1 cellular context compared by ENCODE assay signal in genomic region chr14:20631023-20631820, GRCh38.
TF ChIP-seq lines count a peak whose summit lies in the region.

No MANE protein-coding gene starts in this region.

TF ChIP-seq in HepG2, 621 proteins besides CTCF, POLR2A, EP300 and RAD21 (continued from another document and continues in another):
- peak; percentile 0; the same call in 1 of the 2 replicates for TF ChIP-seq YEATS4 (CRISPR knock-in tag; IDR thresholded peaks at IDR 0.05; ENCODE audit: borderline replicate concordance)
- TF ChIP-seq TEAD3 (CRISPR knock-in tag; optimal IDR thresholded peaks at IDR 0.05; ENCODE audit: borderline replicate concordance): no peak
- TF ChIP-seq ZFP1 (CRISPR knock-in tag; IDR thresholded peaks at IDR 0.05): no peak
- TF ChIP-seq ZNF441 (CRISPR knock-in tag; IDR thresholded peaks at IDR 0.05; ENCODE audit: borderline replicate concordance): no peak
- no peak for TF ChIP-seq ZFP91 (CRISPR knock-in tag; IDR thresholded peaks at IDR 0.05; ENCODE audit: borderline replicate concordance)
- TF ChIP-seq ZNF337 (CRISPR knock-in tag; IDR thresholded peaks at IDR 0.05; ENCODE audit: borderline replicate concordance, low read depth): no peak
- TF ChIP-seq SNRNP70 (IDR thresholded peaks at IDR 0.05; ENCODE audit: low read depth, low read length): no peak
- no peak for TF ChIP-seq CSRNP1 (CRISPR knock-in tag; IDR thresholded peaks at IDR 0.05)
- no peak for TF ChIP-seq SRSF9 (IDR thresholded peaks at IDR 0.05; ENCODE audit: borderline replicate concordance, insufficient read depth, low read depth, low read length, poor library complexity, severe bottlenecking)
- TF ChIP-seq ZNF839 (CRISPR knock-in tag; IDR thresholded peaks at IDR 0.05; ENCODE audit: borderline replicate concordance): no peak
- TF ChIP-seq, protein P1, sequence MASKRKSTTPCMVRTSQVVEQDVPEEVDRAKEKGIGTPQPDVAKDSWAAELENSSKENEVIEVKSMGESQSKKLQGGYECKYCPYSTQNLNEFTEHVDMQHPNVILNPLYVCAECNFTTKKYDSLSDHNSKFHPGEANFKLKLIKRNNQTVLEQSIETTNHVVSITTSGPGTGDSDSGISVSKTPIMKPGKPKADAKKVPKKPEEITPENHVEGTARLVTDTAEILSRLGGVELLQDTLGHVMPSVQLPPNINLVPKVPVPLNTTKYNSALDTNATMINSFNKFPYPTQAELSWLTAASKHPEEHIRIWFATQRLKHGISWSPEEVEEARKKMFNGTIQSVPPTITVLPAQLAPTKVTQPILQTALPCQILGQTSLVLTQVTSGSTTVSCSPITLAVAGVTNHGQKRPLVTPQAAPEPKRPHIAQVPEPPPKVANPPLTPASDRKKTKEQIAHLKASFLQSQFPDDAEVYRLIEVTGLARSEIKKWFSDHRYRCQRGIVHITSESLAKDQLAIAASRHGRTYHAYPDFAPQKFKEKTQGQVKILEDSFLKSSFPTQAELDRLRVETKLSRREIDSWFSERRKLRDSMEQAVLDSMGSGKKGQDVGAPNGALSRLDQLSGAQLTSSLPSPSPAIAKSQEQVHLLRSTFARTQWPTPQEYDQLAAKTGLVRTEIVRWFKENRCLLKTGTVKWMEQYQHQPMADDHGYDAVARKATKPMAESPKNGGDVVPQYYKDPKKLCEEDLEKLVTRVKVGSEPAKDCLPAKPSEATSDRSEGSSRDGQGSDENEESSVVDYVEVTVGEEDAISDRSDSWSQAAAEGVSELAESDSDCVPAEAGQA (IDR thresholded peaks at IDR 0.05; ENCODE audit: low read depth): no peak
- TF ChIP-seq, protein P1 (CRISPR knock-in tag; IDR thresholded peaks at IDR 0.05; ENCODE audit: borderline replicate concordance): no peak
- TF ChIP-seq RBM22 (optimal IDR thresholded peaks at IDR 0.05; ENCODE audit: low read length): peak; percentile 59
- TF ChIP-seq ATF2 (CRISPR knock-in tag; IDR thresholded peaks at IDR 0.05): peak; percentile 19; the same call in 1 of the 2 replicates
- TF ChIP-seq ZSCAN25 (CRISPR knock-in tag; IDR thresholded peaks at IDR 0.05): no peak
- TF ChIP-seq YEATS2 (CRISPR knock-in tag; IDR thresholded peaks at IDR 0.05; ENCODE audit: borderline replicate concordance): no peak
- TF ChIP-seq NFIC (IDR thresholded peaks at IDR 0.05; ENCODE audit: low read length): peak; percentile 45; the same call in 1 of the 2 replicates
- TF ChIP-seq ZFP82 (CRISPR knock-in tag; IDR thresholded peaks at IDR 0.05; ENCODE audit: borderline replicate concordance): no peak
- no peak for TF ChIP-seq JUN (CRISPR knock-in tag; IDR thresholded peaks at IDR 0.05)
- TF ChIP-seq NR1H2 (CRISPR knock-in tag; IDR thresholded peaks at IDR 0.05; ENCODE audit: borderline replicate concordance, low read depth): no peak
- TF ChIP-seq ZNF350 (CRISPR knock-in tag; IDR thresholded peaks at IDR 0.05; ENCODE audit: borderline replicate concordance, low read depth): no peak
- TF ChIP-seq, protein P2, sequence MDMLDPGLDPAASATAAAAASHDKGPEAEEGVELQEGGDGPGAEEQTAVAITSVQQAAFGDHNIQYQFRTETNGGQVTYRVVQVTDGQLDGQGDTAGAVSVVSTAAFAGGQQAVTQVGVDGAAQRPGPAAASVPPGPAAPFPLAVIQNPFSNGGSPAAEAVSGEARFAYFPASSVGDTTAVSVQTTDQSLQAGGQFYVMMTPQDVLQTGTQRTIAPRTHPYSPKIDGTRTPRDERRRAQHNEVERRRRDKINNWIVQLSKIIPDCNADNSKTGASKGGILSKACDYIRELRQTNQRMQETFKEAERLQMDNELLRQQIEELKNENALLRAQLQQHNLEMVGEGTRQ (IDR thresholded peaks at IDR 0.05; ENCODE audit: low read depth, low read length): no peak
- TF ChIP-seq, protein P2 (CRISPR knock-in tag; IDR thresholded peaks at IDR 0.05; ENCODE audit: borderline replicate concordance): no peak
- TF ChIP-seq ZNF674 (CRISPR knock-in tag; IDR thresholded peaks at IDR 0.05; ENCODE audit: low read depth): no peak
- no peak for TF ChIP-seq NFYB (CRISPR knock-in tag; IDR thresholded peaks at IDR 0.05)
- no peak for TF ChIP-seq GABPB1 (CRISPR knock-in tag; IDR thresholded peaks at IDR 0.05)
- no peak for TF ChIP-seq CBX5 (CRISPR knock-in tag; IDR thresholded peaks at IDR 0.05; ENCODE audit: borderline replicate concordance)
- TF ChIP-seq CCAR2 (optimal IDR thresholded peaks at IDR 0.05; ENCODE audit: low read depth, low read length): no peak
- no peak for TF ChIP-seq ZHX1 (CRISPR knock-in tag; IDR thresholded peaks at IDR 0.05; ENCODE audit: low read depth)
- no peak for TF ChIP-seq NRL (CRISPR knock-in tag; IDR thresholded peaks at IDR 0.05; ENCODE audit: borderline replicate concordance)
- TF ChIP-seq HOXD1 (CRISPR knock-in tag; IDR thresholded peaks at IDR 0.05): no peak
- no peak for TF ChIP-seq SETDB1 (CRISPR knock-in tag; IDR thresholded peaks at IDR 0.05; ENCODE audit: borderline replicate concordance)
- no peak for TF ChIP-seq GPN1 (CRISPR knock-in tag; IDR thresholded peaks at IDR 0.05; ENCODE audit: borderline replicate concordance)
- no peak for TF ChIP-seq ZNF740 (CRISPR knock-in tag; IDR thresholded peaks at IDR 0.05)
- TF ChIP-seq, protein P3, sequence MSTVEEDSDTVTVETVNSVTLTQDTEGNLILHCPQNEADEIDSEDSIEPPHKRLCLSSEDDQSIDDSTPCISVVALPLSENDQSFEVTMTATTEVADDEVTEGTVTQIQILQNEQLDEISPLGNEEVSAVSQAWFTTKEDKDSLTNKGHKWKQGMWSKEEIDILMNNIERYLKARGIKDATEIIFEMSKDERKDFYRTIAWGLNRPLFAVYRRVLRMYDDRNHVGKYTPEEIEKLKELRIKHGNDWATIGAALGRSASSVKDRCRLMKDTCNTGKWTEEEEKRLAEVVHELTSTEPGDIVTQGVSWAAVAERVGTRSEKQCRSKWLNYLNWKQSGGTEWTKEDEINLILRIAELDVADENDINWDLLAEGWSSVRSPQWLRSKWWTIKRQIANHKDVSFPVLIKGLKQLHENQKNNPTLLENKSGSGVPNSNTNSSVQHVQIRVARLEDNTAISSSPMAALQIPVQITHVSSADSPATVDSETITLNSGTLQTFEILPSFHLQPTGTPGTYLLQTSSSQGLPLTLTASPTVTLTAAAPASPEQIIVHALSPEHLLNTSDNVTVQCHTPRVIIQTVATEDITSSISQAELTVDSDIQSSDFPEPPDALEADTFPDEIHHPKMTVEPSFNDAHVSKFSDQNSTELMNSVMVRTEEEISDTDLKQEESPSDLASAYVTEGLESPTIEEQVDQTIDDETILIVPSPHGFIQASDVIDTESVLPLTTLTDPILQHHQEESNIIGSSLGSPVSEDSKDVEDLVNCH (CRISPR knock-in tag; IDR thresholded peaks at IDR 0.05): no peak
- no peak for TF ChIP-seq ARNT (IDR thresholded peaks at IDR 0.05)
- no peak for TF ChIP-seq HNRNPLL (IDR thresholded peaks at IDR 0.05; ENCODE audit: low read depth, low read length, poor library complexity, severe bottlenecking)
- no peak for TF ChIP-seq TBX3 (IDR thresholded peaks at IDR 0.05; ENCODE audit: borderline replicate concordance)
- no peak for TF ChIP-seq KLF9 (CRISPR knock-in tag; IDR thresholded peaks at IDR 0.05; ENCODE audit: low read depth)
- no peak for TF ChIP-seq ZIK1 (CRISPR knock-in tag; IDR thresholded peaks at IDR 0.05; ENCODE audit: borderline replicate concordance, low read depth)
- TF ChIP-seq XRCC5 (optimal IDR thresholded peaks at IDR 0.05; ENCODE audit: low read length): no peak
- TF ChIP-seq IRF9 (CRISPR knock-in tag; IDR thresholded peaks at IDR 0.05; ENCODE audit: borderline replicate concordance): no peak
- TF ChIP-seq MED1 (CRISPR knock-in tag; IDR thresholded peaks at IDR 0.05): no peak; the same call in 1 of the 2 replicates
- TF ChIP-seq ZBTB1 (CRISPR knock-in tag; IDR thresholded peaks at IDR 0.05; ENCODE audit: borderline replicate concordance): no peak
- no peak for TF ChIP-seq DR1 (CRISPR knock-in tag; IDR thresholded peaks at IDR 0.05)
- TF ChIP-seq HMG20A (CRISPR knock-in tag; IDR thresholded peaks at IDR 0.05; ENCODE audit: borderline replicate concordance): no peak
- TF ChIP-seq TGIF2 (CRISPR knock-in tag; IDR thresholded peaks at IDR 0.05): no peak; the same call in 1 of the 2 replicates
